8 cellular contexts compared by ENCODE assay signal in the genomic region with DNA sequence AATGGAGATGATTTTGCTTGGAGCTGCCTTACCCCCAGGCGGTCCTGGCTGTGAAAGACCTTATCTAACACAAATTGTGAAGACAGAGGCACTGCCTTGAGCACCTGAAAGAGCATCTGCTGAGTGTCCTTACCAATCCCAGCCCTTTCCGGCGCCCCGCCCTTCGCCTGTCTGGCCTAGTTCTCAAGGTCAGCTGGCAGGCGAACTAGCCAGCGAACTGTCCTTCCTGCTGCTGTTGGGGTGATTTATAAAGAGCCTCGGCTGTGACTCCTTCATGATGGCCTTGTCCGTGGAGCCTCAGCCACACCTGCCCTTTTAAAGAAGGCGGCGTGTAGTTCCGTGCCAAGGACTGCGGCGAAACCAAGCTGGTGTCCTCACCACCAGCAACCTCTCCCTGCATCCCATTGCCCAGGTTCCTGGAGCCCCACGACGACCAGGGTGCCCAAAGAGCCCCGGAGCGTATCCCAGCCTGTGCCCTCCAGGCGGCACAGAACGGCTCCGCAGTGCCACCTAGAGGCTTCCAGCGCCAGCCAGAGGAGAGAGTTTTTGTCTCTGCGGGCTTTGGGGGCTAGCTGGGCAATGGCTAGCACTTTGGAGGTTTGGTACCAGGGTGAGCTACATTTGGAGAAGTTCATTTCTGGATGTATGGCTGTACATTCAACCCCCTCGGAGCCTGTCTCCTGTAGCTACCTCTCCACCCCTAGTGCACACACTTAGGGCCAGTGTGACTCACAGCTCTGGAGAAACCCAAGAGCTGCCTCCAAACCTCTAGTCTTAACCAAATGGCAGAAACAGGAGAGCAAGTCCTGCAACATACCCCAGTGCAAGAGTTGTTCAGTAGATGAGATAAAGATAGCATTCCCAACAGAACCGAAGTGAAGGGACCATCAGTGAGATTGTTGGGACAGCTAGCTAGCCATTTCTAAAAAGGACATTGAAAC.
A peak's percentile ranks its signal among the peaks of the same experiment; 100 is the strongest.
DNase-seq lines count a peak whose midpoint lies in the region; ATAC-seq and TF ChIP-seq lines count a peak whose summit lies in the region.

No MANE protein-coding gene starts in this region.

- H3K9ac ChIP-seq in SU-DHL-6 (ENCODE audit: low read length), result no peak overlapping the region

- no peak for TF ChIP-seq POLR2A in GM18505 (IDR thresholded peaks at IDR 0.05; ENCODE audit: borderline replicate concordance, extremely low read depth, insufficient read depth, insufficient read length)

- peak; percentile 27 for DNase-seq in AG08395 (ENCODE audit: low spot score)
- peak; percentile 33 for DNase-seq in astrocyte of the hippocampus (ENCODE audit: low read depth, low spot score)
- DNase-seq in iris pigment epithelial cell (ENCODE audit: low read depth), result peak; percentile 9
- peak; percentile 6 to 8 for DNase-seq in stimulated activated CD8-positive, alpha-beta memory T cell treated with anti-CD3 and anti-CD28 coated beads, Interleukin-15, amount 100 ng/mL, for 48 hours (ENCODE audit: low read depth in 2 of 2)
- no peak for DNase-seq in SW 1271 (lab: John Stamatoyannopoulos, UW)

- no peaks in the 10 kb centered on the region for H3F3A ChIP-seq in SU-DHL-6 (ENCODE audit: insufficient read depth)

- no peak overlapping the region for H3K4me2 ChIP-seq in SU-DHL-6 (ENCODE audit: low read depth, low read length, poor library complexity, severe bottlenecking)

- no peaks in the 10 kb centered on the region for H3K79me2 ChIP-seq in SU-DHL-6 (ENCODE audit: insufficient read depth, low read length)

- H4K20me1 ChIP-seq in SU-DHL-6 (ENCODE audit: low read depth, low read length), result no peaks in the 10 kb centered on the region

- no peak overlapping the region for H3K27ac ChIP-seq in SU-DHL-6 (ENCODE audit: low read depth, low read length)

- H3K27me3 ChIP-seq in SU-DHL-6 (ENCODE audit: low read length), result no peaks in the 10 kb centered on the region

- peak; percentile 40 for TF ChIP-seq CTCF in SU-DHL-6 (IDR thresholded peaks at IDR 0.05; ENCODE audit: insufficient read depth, low read length, poor library complexity, severe bottlenecking)

- no peaks in the 10 kb centered on the region for H3K9me2 ChIP-seq in SU-DHL-6 (replicated peaks; ENCODE audit: insufficient read depth, low read length)

- H3K4me3 ChIP-seq in SU-DHL-6 (ENCODE audit: insufficient read depth, low read length, poor library complexity, severe bottlenecking), result no peak overlapping the region

- no peaks in the 10 kb centered on the region for H3K36me3 ChIP-seq in SU-DHL-6 (ENCODE audit: low read length)

- ATAC-seq in GM18505 (IDR thresholded peaks at IDR 0.05; ENCODE audit: unreplicated experiment) (peak; percentile 85), HG03354 (IDR thresholded peaks at IDR 0.05; ENCODE audit: poor library complexity, severe bottlenecking, unreplicated experiment) (peak; percentile 80)

- no peak overlapping the region for H2AFZ ChIP-seq in SU-DHL-6 (ENCODE audit: low read depth, low read length, severe bottlenecking)

- no peaks in the 10 kb centered on the region for H3K9me3 ChIP-seq in SU-DHL-6 (ENCODE audit: insufficient read depth, low read length)

Comparison
In these comparisons a context has a peak if more than half of its experiments do, and no peak if none do; other contexts are left out.
1. DNase-seq: peak in AG08395 (single experiment), astrocyte of the hippocampus (single experiment), iris pigment epithelial cell (single experiment) and stimulated activated CD8-positive, alpha-beta memory T cell treated with anti-CD3 and anti-CD28 coated beads, Interleukin-15, amount 100 ng/mL, for 48 hours (2 of 2); none in SW 1271 (0 of 2).